ENCODE assay signal across 15 cellular contexts in the genomic region with DNA sequence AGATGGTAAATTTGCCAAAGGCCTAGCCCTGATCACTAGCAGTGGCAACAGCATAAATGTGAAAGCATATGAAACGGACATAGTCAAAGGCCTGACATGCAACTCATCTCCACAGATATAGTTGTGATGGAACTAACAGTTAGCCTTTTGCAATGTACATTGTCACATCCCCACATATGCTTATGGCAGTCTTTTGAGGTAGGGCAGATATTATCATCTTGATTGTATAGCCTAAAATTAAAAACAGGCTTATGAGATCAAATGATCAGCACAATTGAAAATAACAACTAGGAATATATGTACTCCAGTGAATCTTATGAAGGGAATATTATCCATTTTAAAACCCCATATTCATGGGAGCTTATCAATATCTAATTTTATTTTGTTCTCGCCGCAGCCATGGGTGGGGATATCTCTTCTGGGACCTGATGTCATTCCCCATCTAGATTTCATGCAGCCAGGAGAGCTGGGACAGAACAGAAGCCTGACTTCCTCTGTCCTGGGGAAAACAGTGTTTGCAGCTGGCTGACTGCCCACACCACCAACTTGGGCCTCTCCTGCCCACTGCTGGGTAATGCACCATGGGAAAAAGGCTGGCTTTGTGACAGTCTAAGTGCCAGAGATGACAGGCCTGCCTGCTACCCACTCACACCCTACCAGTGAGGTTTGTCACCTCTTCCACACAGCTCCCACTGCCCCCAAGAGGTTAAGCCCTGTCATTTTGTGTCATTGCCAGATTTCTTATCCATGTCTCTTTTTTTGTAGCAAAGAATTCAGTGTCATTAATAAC.
A peak's percentile ranks its signal among the peaks of the same experiment; 100 is the strongest.
DNase-seq lines count a peak whose midpoint lies in the region; ATAC-seq and TF ChIP-seq lines count a peak whose summit lies in the region.
"Had no signal": no experiment of that assay in that cellular context is flagged by ENCODE, and none has a peak within 500 bp of the region (broad histone marks: within the 10 kb centered on the region; RNA-seq: fewer than 3 reads in every experiment).

No MANE protein-coding gene starts in this region.

- H3K4me1 ChIP-seq in HEK293 (ENCODE audit: control insufficient read depth, insufficient read depth, low read length): no peaks in the 10 kb centered on the region

- CTCF ChIA-PET in HEK293 (lab: Yijun Ruan, JAX): interaction anchor here (1.5 kb wide), 1 partner anchor 13 kb away, joined by 3 read pairs; no protein-coding TSS in a partner anchor

- H3K36me3 ChIP-seq in HEK293 (ENCODE audit: control insufficient read depth in 2 of 2, insufficient read depth in 1 of 2, low read length in 2 of 2): no peaks in the 10 kb centered on the region
- H3K36me3 ChIP-seq in WERI-Rb-1: no peaks in the 10 kb centered on the region

- no peak for ATAC-seq in GM21367 (IDR thresholded peaks at IDR 0.05; ENCODE audit: unreplicated experiment)
- ATAC-seq: GM12878; mucosa of descending colon; stimulated activated effector memory CD8-positive, alpha-beta T cell treated with anti-CD3 and anti-CD28 coated beads, Interleukin-12 subunit alpha, Interleukin-12 subunit beta, amount 100 ng/mL, for 72 hours had no signal

- TF ChIP-seq CTCF in AG10803 (conservative IDR thresholded peaks at IDR 0.05; ENCODE audit: low read length): 0 out of 2 replicates have a peak, but pooled peaks have one; percentile 12
- no peak for TF ChIP-seq CTCF in HEK293 (tag by site-specific recombination; IDR thresholded peaks at IDR 0.05)
- TF ChIP-seq CTCF in WERI-Rb-1 (IDR thresholded peaks at IDR 0.05; ENCODE audit: low read depth, low read length): no peak

- no peak overlapping the region for H3K27ac Mint-ChIP-seq in T-helper 2 cell treated with Interferon-gamma antibody and Interleukin-4, amounts not matched to agents 5 μg/mL and 100 μg/mL, for 36 hours
- H3K27ac Mint-ChIP-seq: activated CD4-positive, alpha-beta T cell treated with anti-CD3 and anti-CD28 coated beads, Interleukin-2, amount 10 ng/mL, durations not matched to agents 24 days and 14 days; stimulated activated effector memory CD8-positive, alpha-beta T cell treated with anti-CD3 and anti-CD28 coated beads, Interleukin-12 subunit alpha, Interleukin-12 subunit beta, amount 100 ng/mL, for 72 hours had no signal

- H3K9me3 ChIP-seq in HEK293 (ENCODE audit: control insufficient read depth, insufficient read depth, low read depth, low read length): no peaks in the 10 kb centered on the region
- no peaks in the 10 kb centered on the region for H3K9me3 ChIP-seq in WERI-Rb-1 (ENCODE audit: severe bottlenecking)
- H3K9me3 ChIP-seq: mucosa of descending colon had no signal

- H3K36me3 Mint-ChIP-seq in T-helper 2 cell treated with Interferon-gamma antibody and Interleukin-4, amounts not matched to agents 5 μg/mL and 100 μg/mL, for 36 hours (ENCODE audit: low read depth): no peaks in the 10 kb centered on the region
- H3K36me3 Mint-ChIP-seq: stimulated activated effector memory CD8-positive, alpha-beta T cell treated with anti-CD3 and anti-CD28 coated beads, Interleukin-12 subunit alpha, Interleukin-12 subunit beta, amount 100 ng/mL, for 72 hours had no signal

- POLR2A ChIA-PET in HEK293 (lab: Yijun Ruan, JAX): no interaction called here

- H3K4me3 Mint-ChIP-seq in T-helper 2 cell treated with Interferon-gamma antibody and Interleukin-4, amounts not matched to agents 5 μg/mL and 100 μg/mL, for 36 hours: no peak overlapping the region
- H3K4me3 Mint-ChIP-seq: activated CD4-positive, alpha-beta T cell treated with anti-CD3 and anti-CD28 coated beads, Interleukin-2, amount 10 ng/mL, durations not matched to agents 24 days and 14 days; stimulated activated effector memory CD8-positive, alpha-beta T cell treated with anti-CD3 and anti-CD28 coated beads, Interleukin-12 subunit alpha, Interleukin-12 subunit beta, amount 100 ng/mL, for 72 hours had no signal

- H3K4me3 ChIP-seq in AG10803 (ENCODE audit: low read length) (no peak overlapping the region), HEK293 (ENCODE audit: low read depth, low read length) (no peak overlapping the region), WERI-Rb-1 (ENCODE audit: low read depth, low read length) (no peak overlapping the region)
- H3K4me3 ChIP-seq: GM12878, mucosa of descending colon had no signal

- H3K9me3 Mint-ChIP-seq in T-helper 2 cell treated with Interferon-gamma antibody and Interleukin-4, amounts not matched to agents 5 μg/mL and 100 μg/mL, for 36 hours: no peaks in the 10 kb centered on the region
- H3K9me3 Mint-ChIP-seq: activated CD4-positive, alpha-beta T cell treated with anti-CD3 and anti-CD28 coated beads, Interleukin-2, amount 10 ng/mL, durations not matched to agents 24 days and 14 days; stimulated activated effector memory CD8-positive, alpha-beta T cell treated with anti-CD3 and anti-CD28 coated beads, Interleukin-12 subunit alpha, Interleukin-12 subunit beta, amount 100 ng/mL, for 72 hours had no signal

- no peaks in the 10 kb centered on the region for H3K27me3 ChIP-seq in WERI-Rb-1 (ENCODE audit: insufficient read depth, low read depth, severe bottlenecking)

- peaks cover 8% of the 10 kb centered on the region for H3K4me1 Mint-ChIP-seq in T-helper 2 cell treated with Interferon-gamma antibody and Interleukin-4, amounts not matched to agents 5 μg/mL and 100 μg/mL, for 36 hours (ENCODE audit: low read depth)
- H3K4me1 Mint-ChIP-seq: stimulated activated effector memory CD8-positive, alpha-beta T cell treated with anti-CD3 and anti-CD28 coated beads, Interleukin-12 subunit alpha, Interleukin-12 subunit beta, amount 100 ng/mL, for 72 hours had no signal

- peak; percentile 18 for DNase-seq in AG10803 (ENCODE audit: low read depth)
- peak; percentile 59 for DNase-seq in astrocyte of the hippocampus (ENCODE audit: low read depth, low spot score)
- DNase-seq in midbrain (lab: John Stamatoyannopoulos, UW): peak; percentile 2
- no peak for DNase-seq in T-helper 2 cell treated with Interferon-gamma antibody and Interleukin-4, amounts not matched to agents 5 μg/mL and 100 μg/mL, for 36 hours (ENCODE audit: low spot score)
- no peak for DNase-seq in activated effector memory CD4-positive, alpha-beta T cell treated with Interleukin-2 at 50 U/mL for 16 hours
- DNase-seq in WERI-Rb-1: no peak
- DNase-seq: activated CD4-positive, alpha-beta T cell treated with anti-CD3 and anti-CD28 coated beads, Interleukin-2, amount 10 ng/mL, durations not matched to agents 24 days and 14 days; IMR-90; mucosa of descending colon; NCI-H2171; small intestine had no signal

- H3K27me3 Mint-ChIP-seq in T-helper 2 cell treated with Interferon-gamma antibody and Interleukin-4, amounts not matched to agents 5 μg/mL and 100 μg/mL, for 36 hours (ENCODE audit: low read depth): peaks cover 9% of the 10 kb centered on the region

- H3K27ac ChIP-seq in HEK293 (ENCODE audit: extremely low read depth, low read depth, low read length) (no peak overlapping the region), WERI-Rb-1 (no peak overlapping the region)

TF ChIP-seq in HEK293, 187 proteins besides CTCF, POLR2A, EP300 and RAD21:
- no peak for TF ChIP-seq ZNF248 (tag by site-specific recombination; IDR thresholded peaks at IDR 0.05)
- TF ChIP-seq ZNF473 (tag by site-specific recombination; IDR thresholded peaks at IDR 0.05): no peak
- no peak for TF ChIP-seq ZNF433 (tag by site-specific recombination; IDR thresholded peaks at IDR 0.05; ENCODE audit: low read depth)
- peak; percentile 71 for TF ChIP-seq ZFHX2 (tag by site-specific recombination; conservative IDR thresholded peaks at IDR 0.05)
- TF ChIP-seq, protein P1, sequence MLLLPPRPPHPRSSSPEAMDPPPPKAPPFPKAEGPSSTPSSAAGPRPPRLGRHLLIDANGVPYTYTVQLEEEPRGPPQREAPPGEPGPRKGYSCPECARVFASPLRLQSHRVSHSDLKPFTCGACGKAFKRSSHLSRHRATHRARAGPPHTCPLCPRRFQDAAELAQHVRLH (tag by site-specific recombination; IDR thresholded peaks at IDR 0.05): no peak
- TF ChIP-seq ZNF404 (tag by site-specific recombination; IDR thresholded peaks at IDR 0.05): no peak
- TF ChIP-seq ZFP69B (tag by site-specific recombination; IDR thresholded peaks at IDR 0.05): no peak
- TF ChIP-seq ZNF138 (tag by site-specific recombination; IDR thresholded peaks at IDR 0.05; ENCODE audit: borderline replicate concordance): no peak
- peak; percentile 56 for TF ChIP-seq EGR2 (tag by site-specific recombination; IDR thresholded peaks at IDR 0.05; ENCODE audit: low read depth)

Comparison
In these comparisons a context has a peak if more than half of its experiments do, and no peak if none do; other contexts are left out.
1. DNase-seq: peak in AG10803 (single experiment), astrocyte of the hippocampus (single experiment) and midbrain (single experiment); none in T-helper 2 cell treated with Interferon-gamma antibody and Interleukin-4, amounts not matched to agents 5 μg/mL and 100 μg/mL, for 36 hours (single experiment), activated effector memory CD4-positive, alpha-beta T cell treated with Interleukin-2 at 50 U/mL for 16 hours (single experiment) and WERI-Rb-1 (single experiment).